In genomic region chr16:85200471-85201278, GRCh38 we compare ENCODE assay signal across 17 cellular contexts.
DNase-seq lines count a peak whose midpoint lies in the region; ATAC-seq and TF ChIP-seq lines count a peak whose summit lies in the region.
"Had no signal": no experiment of that assay in that cellular context is flagged by ENCODE, and none has a peak within 500 bp of the region (broad histone marks: within the 10 kb centered on the region; RNA-seq: fewer than 3 reads in every experiment).

No MANE protein-coding gene starts in this region.

- H3K4me2 ChIP-seq in MM.1S (ENCODE audit: low read depth, low read length) (peak overlapping the region; percentile 19), osteoblast (ENCODE audit: insufficient read depth, low read length) (no peak overlapping the region)

- no peak overlapping the region for H3K4me3 Mint-ChIP-seq in Caco-2 (ENCODE audit: unreplicated experiment)
- H3K4me3 Mint-ChIP-seq: activated CD4-positive, alpha-beta memory T cell treated with anti-CD3 and anti-CD28 coated beads for 36 hours; activated T-cell treated with anti-CD3 and anti-CD28 coated beads, Interleukin-2, amount 50 U/mL, for 72 hours; stimulated activated memory B cell treated with anti-CD40 and anti-IgM and Interleukin-4, amounts not matched to agents 10 μg/mL and 1 μg/mL and 100 μg/mL, for 72 hours had no signal

- no peaks in the 10 kb centered on the region for H3K9me2 ChIP-seq in MM.1S (replicated peaks; ENCODE audit: insufficient read depth, low read length)

- TSS peak; percentile 72 for BruUV-seq in Caco-2 (replicated peaks; lab: Mats Ljungman, UMichigan)

- H3K27ac ChIP-seq in MM.1S (ENCODE audit: low read length) (no peak overlapping the region; the same call in 1 of the 2 replicates), osteoblast (ENCODE audit: low read depth, low read length) (no peak overlapping the region)
- H3K27ac ChIP-seq: epithelial cell of prostate, pancreas, vagina had no signal

- H3K9me3 ChIP-seq in Caco-2 (no peaks in the 10 kb centered on the region), MM.1S (replicated peaks; ENCODE audit: insufficient read depth, low read length) (no peaks in the 10 kb centered on the region), osteoblast (ENCODE audit: low read depth, low read length) (peaks cover 3% of the 10 kb centered on the region)
- H3K9me3 ChIP-seq: pancreas, vagina had no signal

- H3K9ac ChIP-seq in MM.1S (ENCODE audit: low read length): no peak overlapping the region

- no peaks in the 10 kb centered on the region for H3K27me3 ChIP-seq in Caco-2 (replicated peaks; ENCODE audit: control insufficient read depth, insufficient read depth, low read length)
- peaks cover 46% of the 10 kb centered on the region for H3K27me3 ChIP-seq in MM.1S (replicated peaks; ENCODE audit: insufficient read depth, low read length)
- H3K27me3 ChIP-seq in osteoblast (ENCODE audit: insufficient read depth, low read length): no peaks in the 10 kb centered on the region
- H3K27me3 ChIP-seq: pancreas, vagina had no signal

- H3K4me1 ChIP-seq in Caco-2 (peaks cover 38% of the 10 kb centered on the region), MM.1S (ENCODE audit: low read length) (no peaks in the 10 kb centered on the region), osteoblast (ENCODE audit: insufficient read depth, low read length) (peaks cover 17% of the 10 kb centered on the region)

- POLR2A ChIA-PET in Caco-2 (lab: Charles Lee): interaction anchor here (0.6 to 0.7 kb wide), 2 partner anchors 167 to 920 kb away, joined by 3 to 7 read pairs; no protein-coding TSS in a partner anchor

- H3F3A ChIP-seq in MM.1S (ENCODE audit: insufficient read depth, low read length): no peaks in the 10 kb centered on the region

- H2AFZ ChIP-seq in MM.1S (ENCODE audit: low read length): no peak overlapping the region
- H2AFZ ChIP-seq in osteoblast (ENCODE audit: low read length): no peak overlapping the region

- peak; percentile 73 to 89 for DNase-seq in Caco-2
- DNase-seq in MM.1S: peak; percentile 26
- DNase-seq in epithelial cell of esophagus (ENCODE audit: low read depth): peak; percentile 69
- DNase-seq in osteoblast (ENCODE audit: insufficient read length, low spot score, missing footprints): peak; percentile 61
- DNase-seq in NCI-H2107 treated with DMSO at 0.1 percent for 48 hours (lab: John Stamatoyannopoulos, UW; ENCODE audit: unreplicated experiment): no peak
- no peak for DNase-seq in stimulated activated naive CD8-positive, alpha-beta T cell treated with anti-CD3 and anti-CD28 coated beads, Interleukin-15, Interleukin-2, amounts not matched to agents 100 U/mL and 50 U/mL, for 24 hours
- DNase-seq in activated effector memory CD4-positive, alpha-beta T cell treated with anti-CD3 and anti-CD28 coated beads, Interleukin-2, amount 50 U/mL, for 16 hours: no peak
- DNase-seq: activated CD4-positive, alpha-beta memory T cell treated with anti-CD3 and anti-CD28 coated beads for 36 hours; activated T-cell treated with anti-CD3 and anti-CD28 coated beads, Interleukin-2, amount 50 U/mL, for 72 hours; NCI-H1694 treated with DMSO at 0.1 percent for 48 hours; NCI-H446 treated with DMSO at 0.1 percent for 48 hours; OCI-M1 had no signal

- intact Hi-C loops in Caco-2 (cut with micrococcal nuclease; ENCODE audit: unreplicated experiment): no loop called here

- ATAC-seq in stimulated activated naive CD8-positive, alpha-beta T cell treated with anti-CD3 and anti-CD28 coated beads, Interleukin-15, Interleukin-2, amounts not matched to agents 100 U/mL and 50 U/mL, for 24 hours: no peak
- no peak for ATAC-seq in GM19035 (IDR thresholded peaks at IDR 0.05; ENCODE audit: unreplicated experiment)
- ATAC-seq: activated T-cell treated with anti-CD3 and anti-CD28 coated beads, Interleukin-2, amount 50 U/mL, for 72 hours; pancreas; stimulated activated memory B cell treated with anti-CD40 and anti-IgM and Interleukin-4, amounts not matched to agents 10 μg/mL and 1 μg/mL and 100 μg/mL, for 72 hours had no signal

- peaks cover 1% of the 10 kb centered on the region for H3K36me3 ChIP-seq in Caco-2 (ENCODE audit: control insufficient read depth, insufficient read depth, low read length)
- H3K36me3 ChIP-seq in MM.1S (replicated peaks; ENCODE audit: insufficient read depth, low read length): no peaks in the 10 kb centered on the region
- no peaks in the 10 kb centered on the region for H3K36me3 ChIP-seq in osteoblast (ENCODE audit: insufficient read depth, low read length)
- H3K36me3 ChIP-seq: pancreas, vagina had no signal

- no peaks in the 10 kb centered on the region for H3K79me2 ChIP-seq in MM.1S (ENCODE audit: low read length)
- peaks cover 20% of the 10 kb centered on the region for H3K79me2 ChIP-seq in osteoblast (ENCODE audit: insufficient read depth, low read length)

- CTCF ChIA-PET in Caco-2 (lab: Charles Lee): interaction anchor here (0.7 kb wide), 1 partner anchor 61 kb away, joined by 6 read pairs; no protein-coding TSS in a partner anchor

- H4K20me1 ChIP-seq in MM.1S (ENCODE audit: insufficient read depth, low read length): no peaks in the 10 kb centered on the region
- H4K20me1 ChIP-seq in osteoblast (ENCODE audit: insufficient read depth, low read length): peaks cover 9% of the 10 kb centered on the region

- peaks cover 22% of the 10 kb centered on the region for H3K4me1 Mint-ChIP-seq in Caco-2 (ENCODE audit: low read depth, unreplicated experiment)
- H3K4me1 Mint-ChIP-seq: stimulated activated memory B cell treated with anti-CD40 and anti-IgM and Interleukin-4, amounts not matched to agents 10 μg/mL and 1 μg/mL and 100 μg/mL, for 72 hours had no signal

- H3K36me3 Mint-ChIP-seq in Caco-2 (ENCODE audit: insufficient read depth, unreplicated experiment): no peaks in the 10 kb centered on the region
- H3K36me3 Mint-ChIP-seq: activated CD4-positive, alpha-beta memory T cell treated with anti-CD3 and anti-CD28 coated beads for 36 hours; stimulated activated memory B cell treated with anti-CD40 and anti-IgM and Interleukin-4, amounts not matched to agents 10 μg/mL and 1 μg/mL and 100 μg/mL, for 72 hours had no signal

- no peaks in the 10 kb centered on the region for H3K9me3 Mint-ChIP-seq in Caco-2 (ENCODE audit: unreplicated experiment)
- H3K9me3 Mint-ChIP-seq: activated CD4-positive, alpha-beta memory T cell treated with anti-CD3 and anti-CD28 coated beads for 36 hours; activated T-cell treated with anti-CD3 and anti-CD28 coated beads, Interleukin-2, amount 50 U/mL, for 72 hours; stimulated activated memory B cell treated with anti-CD40 and anti-IgM and Interleukin-4, amounts not matched to agents 10 μg/mL and 1 μg/mL and 100 μg/mL, for 72 hours had no signal

- H3K27ac Mint-ChIP-seq in Caco-2 (ENCODE audit: unreplicated experiment): peak overlapping the region; percentile 16
- H3K27ac Mint-ChIP-seq: activated CD4-positive, alpha-beta memory T cell treated with anti-CD3 and anti-CD28 coated beads for 36 hours; activated T-cell treated with anti-CD3 and anti-CD28 coated beads, Interleukin-2, amount 50 U/mL, for 72 hours; stimulated activated memory B cell treated with anti-CD40 and anti-IgM and Interleukin-4, amounts not matched to agents 10 μg/mL and 1 μg/mL and 100 μg/mL, for 72 hours had no signal

- no peaks in the 10 kb centered on the region for H3K27me3 Mint-ChIP-seq in Caco-2 (ENCODE audit: insufficient read depth, unreplicated experiment)

- H3K4me3 ChIP-seq in Caco-2 (ENCODE audit: low read depth, low read length): no peak overlapping the region
- no peak overlapping the region for H3K4me3 ChIP-seq in MM.1S (ENCODE audit: low read length)
- no peak overlapping the region for H3K4me3 ChIP-seq in epithelial cell of esophagus (ENCODE audit: low read length)
- no peak overlapping the region for H3K4me3 ChIP-seq in osteoblast (ENCODE audit: insufficient read depth, low read length)
- H3K4me3 ChIP-seq: pancreas, vagina had no signal

- TF ChIP-seq CTCF in Caco-2 (IDR thresholded peaks at IDR 0.05; ENCODE audit: insufficient read depth in 1 of 2, low read depth in 1 of 2, low read length in 1 of 2, severe bottlenecking in 1 of 2, unreplicated experiment in 1 of 2) (no peak), MM.1S (IDR thresholded peaks at IDR 0.05; ENCODE audit: low read length) (no peak), epithelial cell of esophagus (IDR thresholded peaks at IDR 0.05; ENCODE audit: insufficient read depth, low read depth, low read length, missing control alignments) (no peak), osteoblast (IDR thresholded peaks at IDR 0.05; ENCODE audit: extremely low read depth, low read depth, low read length) (no peak)

Comparison
In these comparisons a context has a peak if more than half of its experiments do, and no peak if none do; other contexts are left out.
1. DNase-seq: peak in Caco-2 (2 of 2), MM.1S (single experiment), epithelial cell of esophagus (single experiment) and osteoblast (single experiment); none in NCI-H2107 treated with DMSO at 0.1 percent for 48 hours (single experiment), stimulated activated naive CD8-positive, alpha-beta T cell treated with anti-CD3 and anti-CD28 coated beads, Interleukin-15, Interleukin-2, amounts not matched to agents 100 U/mL and 50 U/mL, for 24 hours (single experiment) and activated effector memory CD4-positive, alpha-beta T cell treated with anti-CD3 and anti-CD28 coated beads, Interleukin-2, amount 50 U/mL, for 16 hours (single experiment).